ENCODE assay signal across 12 cellular contexts in genomic region chr10:63631971-63632370, GRCh38.
DNase-seq lines count a peak whose midpoint lies in the region; ATAC-seq, FAIRE-seq and TF ChIP-seq lines count a peak whose summit lies in the region.
"Had no signal": no experiment of that assay in that cellular context is flagged by ENCODE, and none has a peak within 500 bp of the region (broad histone marks: within the 10 kb centered on the region; RNA-seq: fewer than 3 reads in every experiment).

No MANE protein-coding gene starts in this region.

- no peak overlapping the region for H3K4me3 ChIP-seq in BLaER1
- H3K4me3 ChIP-seq in IMR-90 (ENCODE audit: insufficient read depth, low read depth, low read length): no peak overlapping the region
- peak overlapping the region in 3 of 59 donors; percentile 68 to 77 (median 77) for H3K4me3 ChIP-seq in dorsolateral prefrontal cortex
- no peak overlapping the region for H3K4me3 ChIP-seq in psoas muscle

- H4K8ac ChIP-seq in IMR-90 (ENCODE audit: low read depth in 2 of 2, low read length in 2 of 2): no peak overlapping the region

- no peak overlapping the region for H2AK9ac ChIP-seq in IMR-90 (replicated peaks; ENCODE audit: low read depth, low read length, poor library complexity)

- no peak overlapping the region for H3K18ac ChIP-seq in IMR-90 (ENCODE audit: low read depth, low read length)

- H4K91ac ChIP-seq in IMR-90 (ENCODE audit: insufficient read depth, low read depth, low read length): no peak overlapping the region

- CTCF ChIA-PET in IMR-90 (lab: Yijun Ruan, JAX): interaction anchor here (1.5 to 4.0 kb wide), 5 partner anchors 13 to 465 kb away, joined by 3 to 35 read pairs (median 16); no protein-coding TSS in a partner anchor

- H3K9ac ChIP-seq in BLaER1: no peak overlapping the region
- H3K9ac ChIP-seq in IMR-90 (ENCODE audit: low read depth, low read length): no peak overlapping the region

- no peak overlapping the region for H4K5ac ChIP-seq in IMR-90 (ENCODE audit: low read depth, low read length)

- intact Hi-C loops in IMR-90 (cut with micrococcal nuclease) (loop anchor here (2.0 kb wide), 2 partner anchors 69 to 425 kb away; no protein-coding TSS in a partner anchor), dorsolateral prefrontal cortex (cut with DNase I) (loop anchor here (2.0 to 10.0 kb wide), 6 partner anchors 80 to 465 kb away; partner anchors contain the start of gene JMJD1C (in 2 of the 2)), psoas muscle (cut with DNase I) (loop anchor here (5.0 to 10.0 kb wide), 3 partner anchors 80 to 417 kb away; no protein-coding TSS in a partner anchor)

- H3K27me3 ChIP-seq in BLaER1 (no peaks in the 10 kb centered on the region), IMR-90 (ENCODE audit: control insufficient read depth, insufficient read depth, low read length) (no peaks in the 10 kb centered on the region), dorsolateral prefrontal cortex (no peaks in the 10 kb centered on the region), psoas muscle (ENCODE audit: insufficient read depth in 3 of 3, low read length in 2 of 3) (no peaks in the 10 kb centered on the region)

- H2BK5ac ChIP-seq in IMR-90 (ENCODE audit: low read depth, low read length, poor library complexity, severe bottlenecking): no peak overlapping the region

- no peak overlapping the region for H2AK5ac ChIP-seq in IMR-90 (ENCODE audit: low read depth, low read length)

- H3K4me2 ChIP-seq in BLaER1: peak overlapping the region; percentile 87
- H3K4me2 ChIP-seq in IMR-90 (ENCODE audit: low read depth, low read length): no peak overlapping the region

- dilution Hi-C loops in IMR-90 (cut with HindIII; ENCODE audit: low sequenced_read_pairs, unreplicated experiment): no loop called here

- H3K4ac ChIP-seq in IMR-90 (ENCODE audit: low read depth, low read length): no peak overlapping the region

- H3K36me3 ChIP-seq in BLaER1: no peaks in the 10 kb centered on the region
- H3K36me3 ChIP-seq in IMR-90 (ENCODE audit: control insufficient read depth, insufficient read depth, low read length): no peaks in the 10 kb centered on the region
- no peaks in the 10 kb centered on the region for H3K36me3 ChIP-seq in psoas muscle (ENCODE audit: insufficient read depth in 1 of 2, low read depth in 1 of 2)

- no peak overlapping the region for H3K14ac ChIP-seq in IMR-90 (replicated peaks; ENCODE audit: low read depth, low read length)

- POLR2A ChIA-PET in IMR-90 (lab: Charles Lee; ENCODE audit: unreplicated experiment): no interaction called here

- no peak for TF ChIP-seq RAD21 in IMR-90 (IDR thresholded peaks at IDR 0.05; ENCODE audit: low read length)

- H2BK20ac ChIP-seq in IMR-90 (ENCODE audit: low read depth, low read length): no peak overlapping the region

- no peak overlapping the region for H2BK120ac ChIP-seq in IMR-90 (ENCODE audit: low read depth, low read length)

- H3K56ac ChIP-seq in IMR-90 (ENCODE audit: extremely low read depth, insufficient read depth, low read length): no peak overlapping the region

- TF ChIP-seq POLR2A in IMR-90 (IDR thresholded peaks at IDR 0.05; ENCODE audit: low read depth, low read length): no peak

- H2BK15ac ChIP-seq in IMR-90 (ENCODE audit: low read depth, low read length): no peak overlapping the region

- H3K4me1 ChIP-seq in BLaER1 (peaks cover 57% of the 10 kb centered on the region), IMR-90 (ENCODE audit: control insufficient read depth, insufficient read depth, low read length) (0 out of 2 replicates have a peak, but pooled peaks cover 3% of the 10 kb centered on the region), psoas muscle (peaks cover 13% of the 10 kb centered on the region)

- peaks cover 0 to 8% of the 10 kb centered on the region in 2 experiments; a peak in 2 of 4 replicates for H3K79me1 ChIP-seq in IMR-90 (ENCODE audit: low read depth in 1 of 2, low read length in 2 of 2)

- H4K20me1 ChIP-seq in BLaER1 (no peaks in the 10 kb centered on the region), IMR-90 (ENCODE audit: insufficient read depth, low read length) (no peaks in the 10 kb centered on the region)

- H3K9me1 ChIP-seq in IMR-90 (ENCODE audit: insufficient read depth, low read length): peaks cover 9% of the 10 kb centered on the region

- DNase-seq in IMR-90 (no peak), dorsolateral prefrontal cortex (no peak), psoas muscle (no peak), GM19239 (ENCODE audit: insufficient read length, low spot score) (no peak), epidermal melanocyte (ENCODE audit: insufficient read length, low spot score) (no peak), NCI-H526 (lab: John Stamatoyannopoulos, UW) (no peak), omental fat pad (ENCODE audit: low spot score) (no peak)
- DNase-seq: NCI-H146; NCI-H774; SHP77; stimulated activated CD4-positive, alpha-beta T cell treated with anti-CD3 and anti-CD28 coated beads, Interleukin-4, amount 100 ng/mL, for 24 hours had no signal

- no TSS peak for BruUV-seq in IMR-90 (replicated peaks; lab: Mats Ljungman, UMichigan)

- no CpG with 5 or more reads among the region's 3 CpGs for WGBS in IMR-90 (ENCODE audit: extremely low coverage in 2 of 2, insufficient read length in 1 of 2), 2 experiments
- WGBS in psoas muscle, 3 donors: 45 to 50% (median 50%) methylated on average over 3 of the region's 3 CpGs

- ATAC-seq in IMR-90 (ENCODE audit: low read depth): no peak
- no peak for ATAC-seq in psoas muscle
- ATAC-seq in omental fat pad (ENCODE audit: low FRiP score): no peak

- H3K9me3 ChIP-seq in BLaER1: no peaks in the 10 kb centered on the region
- no peaks in the 10 kb centered on the region for H3K9me3 ChIP-seq in IMR-90 (ENCODE audit: control insufficient read depth, insufficient read depth, low read length)
- H3K9me3 ChIP-seq in psoas muscle: no peaks in the 10 kb centered on the region

- H3K23ac ChIP-seq in IMR-90 (ENCODE audit: low read depth, low read length): no peak overlapping the region

- H3K27ac ChIP-seq in BLaER1 (no peak overlapping the region), IMR-90 (ENCODE audit: insufficient read depth, low read length) (no peak overlapping the region), dorsolateral prefrontal cortex (peak overlapping the region in 45 of 59 donors; percentile 5 to 99 (median 95)), psoas muscle (peak overlapping the region; percentile 1)

- TF ChIP-seq CTCF in IMR-90 (conservative IDR thresholded peaks at IDR 0.05; ENCODE audit: low read depth, low read length) (no peak), dorsolateral prefrontal cortex (IDR thresholded peaks at IDR 0.05 in 54 of 56, conservative IDR thresholded peaks at IDR 0.05 in 2 of 56; ENCODE audit: low read depth in 1 of 56, partially characterized antibody in 56 of 56) (no peak), psoas muscle (IDR thresholded peaks at IDR 0.05) (no peak), omental fat pad (IDR thresholded peaks at IDR 0.05) (no peak)

- in situ Hi-C loops in IMR-90 (cut with MboI; ENCODE audit: low sequenced_read_pairs): loop anchor here (5.0 kb wide), 2 partner anchors 80 to 445 kb away; no protein-coding TSS in a partner anchor

- FAIRE-seq in GM19239 (lab: Jason Lieb, UNC): no peak

- no peak overlapping the region for H2AFZ ChIP-seq in IMR-90 (replicated peaks; ENCODE audit: low read length, poor library complexity)

TF ChIP-seq in IMR-90, 13 proteins besides CTCF, POLR2A, EP300 and RAD21:
- no peak for TF ChIP-seq NFE2L2 (IDR thresholded peaks at IDR 0.05; ENCODE audit: low read depth, low read length)
- TF ChIP-seq SMC3 (IDR thresholded peaks at IDR 0.05; ENCODE audit: low read depth, low read length): no peak
- no peak for TF ChIP-seq RCOR1 (IDR thresholded peaks at IDR 0.05; ENCODE audit: insufficient replicate concordance, low read length)
- TF ChIP-seq BHLHE40 (IDR thresholded peaks at IDR 0.05; ENCODE audit: low read depth, low read length): no peak
- TF ChIP-seq FOS (IDR thresholded peaks at IDR 0.05; ENCODE audit: low read depth, low read length): no peak
- no peak for TF ChIP-seq MAZ (IDR thresholded peaks at IDR 0.05; ENCODE audit: borderline replicate concordance, low read depth, low read length)
- TF ChIP-seq CEBPB (IDR thresholded peaks at IDR 0.05; ENCODE audit: low read depth, low read length): 0 out of 2 replicates have a peak, but pooled peaks have one; percentile 5
- TF ChIP-seq RFX5 (IDR thresholded peaks at IDR 0.05; ENCODE audit: low read depth, low read length): no peak

Comparison
In these comparisons a context has a peak if more than half of its experiments do, and no peak if none do; other contexts are left out.
1. H3K27ac ChIP-seq: peak in dorsolateral prefrontal cortex (45 of 59) and psoas muscle (single experiment); none in BLaER1 (single experiment) and IMR-90 (single experiment).